In the genomic region with DNA sequence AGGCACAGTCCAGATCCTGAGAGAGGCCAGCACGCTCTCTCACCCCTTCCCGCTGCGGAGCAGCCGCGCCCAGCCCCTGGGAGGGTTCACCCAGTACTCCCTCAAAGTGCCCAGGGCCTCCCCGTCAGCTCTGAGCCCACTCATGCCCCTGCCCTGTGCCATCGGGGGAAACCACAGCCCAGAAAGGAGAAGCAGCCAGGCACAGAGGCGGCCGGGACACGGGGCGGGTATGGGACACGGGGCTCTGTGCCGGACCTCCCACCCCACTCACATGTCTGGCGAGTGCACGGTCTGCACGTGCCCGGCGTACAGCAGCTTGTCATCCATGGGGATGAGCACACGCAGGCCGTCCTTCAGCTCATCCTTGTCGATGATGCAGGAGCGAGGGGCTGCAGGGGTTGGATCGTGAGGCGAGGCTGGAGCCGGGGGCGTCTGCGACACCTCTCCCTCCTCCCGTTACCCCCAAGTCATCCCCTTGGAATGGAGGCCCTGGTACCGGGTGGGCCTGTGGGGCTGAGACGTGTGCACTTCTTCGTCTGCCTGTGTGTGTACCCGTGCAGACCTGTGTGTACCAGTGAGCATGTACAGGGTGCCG, we compare ENCODE assay signal across 26 cellular contexts. TPM values are rescaled to one million over a fixed set of nuclear protein-coding genes. Genes with fewer than 3 reads are reported as not detected.
DNase-seq lines count a peak whose midpoint lies in the region; ATAC-seq and TF ChIP-seq lines count a peak whose summit lies in the region.
"Had no signal": no experiment of that assay in that cellular context is flagged by ENCODE, and none has a peak within 500 bp of the region (broad histone marks: within the 10 kb centered on the region; RNA-seq: fewer than 3 reads in every experiment).

No MANE protein-coding gene starts in this region.

- H3K4me1 ChIP-seq in DND-41 (ENCODE audit: insufficient read depth, low read length) (no peaks in the 10 kb centered on the region), gastroesophageal sphincter (no peaks in the 10 kb centered on the region)
- H3K4me1 ChIP-seq: HAP-1, Peyer's patch had no signal

- H3K36me3 Mint-ChIP-seq in Calu3 (ENCODE audit: insufficient read depth, unreplicated experiment) (peaks cover 89% of the 10 kb centered on the region), T-helper 17 cell (ENCODE audit: low read depth) (peaks cover 3% of the 10 kb centered on the region)
- peaks cover 64 to 74% of the 10 kb centered on the region in 2 donors for H3K36me3 Mint-ChIP-seq in stimulated activated naive B cell treated with anti-CD40 and anti-IgM and Interleukin-4, amounts not matched to agents 10 μg/mL and 1 μg/mL and 100 μg/mL, for 72 hours

- H3K9ac ChIP-seq in DND-41 (ENCODE audit: low read depth, low read length): no peak overlapping the region
- H3K9ac ChIP-seq: KMS-11 had no signal

- no peaks in the 10 kb centered on the region; the same call in 1 of the 2 replicates for H4K20me1 ChIP-seq in DND-41 (ENCODE audit: insufficient read depth, low read length)

- no peaks in the 10 kb centered on the region for H3K27me3 Mint-ChIP-seq in Calu3 (ENCODE audit: unreplicated experiment)
- H3K27me3 Mint-ChIP-seq in stimulated activated naive B cell treated with anti-CD40 and anti-IgM and Interleukin-4, amounts not matched to agents 10 μg/mL and 1 μg/mL and 100 μg/mL, for 72 hours: no peaks in the 10 kb centered on the region
- no peaks in the 10 kb centered on the region for H3K27me3 Mint-ChIP-seq in T-helper 17 cell

- H3K4me3 Mint-ChIP-seq in Calu3 (ENCODE audit: low read depth, unreplicated experiment) (no peak overlapping the region), T-helper 17 cell (no peak overlapping the region)
- H3K4me3 Mint-ChIP-seq in stimulated activated naive B cell treated with anti-CD40 and anti-IgM and Interleukin-4, amounts not matched to agents 10 μg/mL and 1 μg/mL and 100 μg/mL, for 72 hours: no peak overlapping the region
- H3K4me3 Mint-ChIP-seq: CD8-positive, alpha-beta T cell; GM23338; HFFc6 had no signal

- no peak for TF ChIP-seq CTCF in Calu3 (IDR thresholded peaks at IDR 0.05; ENCODE audit: unreplicated experiment)
- no peak for TF ChIP-seq CTCF in DND-41 (IDR thresholded peaks at IDR 0.05; ENCODE audit: borderline replicate concordance, extremely low read depth, low read length, poor library complexity, severe bottlenecking)
- no peak for TF ChIP-seq CTCF in gastroesophageal sphincter (IDR thresholded peaks at IDR 0.05)

- ATAC-seq in DND-41 (ENCODE audit: insufficient read depth, low read depth): 0 out of 3 replicates have a peak, but pooled peaks have one; percentile 24
- ATAC-seq in gastroesophageal sphincter: peak; percentile 13
- ATAC-seq in stimulated activated naive B cell treated with anti-CD40 and anti-IgM and Interleukin-4, amounts not matched to agents 10 μg/mL and 1 μg/mL and 100 μg/mL, for 72 hours (replicated peaks): no peak
- no peak for ATAC-seq in T-helper 17 cell
- no peak for ATAC-seq in GM18861 (IDR thresholded peaks at IDR 0.05; ENCODE audit: unreplicated experiment)
- ATAC-seq: CD8-positive, alpha-beta T cell; GM12878; GM23338 had no signal

- H3K4me1 Mint-ChIP-seq in Calu3 (ENCODE audit: low read depth, unreplicated experiment) (peaks cover 6% of the 10 kb centered on the region), T-helper 17 cell (peaks cover 3% of the 10 kb centered on the region)
- H3K4me1 Mint-ChIP-seq in stimulated activated naive B cell treated with anti-CD40 and anti-IgM and Interleukin-4, amounts not matched to agents 10 μg/mL and 1 μg/mL and 100 μg/mL, for 72 hours: peaks cover 6% of the 10 kb centered on the region in 2 donors
- H3K4me1 Mint-ChIP-seq: GM23338 had no signal

- TF ChIP-seq POLR2A in gastroesophageal sphincter (IDR thresholded peaks at IDR 0.05): no peak

- peaks cover 14% of the 10 kb centered on the region for H3K9me3 ChIP-seq in DND-41 (ENCODE audit: insufficient read depth, low read length, severe bottlenecking)
- peaks cover 0 to 13% (median 0%) of the 10 kb centered on the region in 3 donors for H3K9me3 ChIP-seq in gastroesophageal sphincter
- H3K9me3 ChIP-seq in T-helper 17 cell (ENCODE audit: control insufficient read depth, low read length, poor library complexity, severe bottlenecking): no peaks in the 10 kb centered on the region
- H3K9me3 ChIP-seq: HAP-1 had no signal

- CTCF ChIA-PET in Calu3 (lab: Charles Lee): no interaction called here

- DNase-seq in Calu3: no peak
- no peak for DNase-seq in DND-41
- no peak for DNase-seq in stimulated activated naive B cell treated with anti-CD40 and anti-IgM and Interleukin-4, amounts not matched to agents 10 μg/mL and 1 μg/mL and 100 μg/mL, for 72 hours
- no peak for DNase-seq in T-helper 17 cell
- DNase-seq in COLO829 (ENCODE audit: low spot score): no peak
- no peak for DNase-seq in NCI-H1048 (lab: John Stamatoyannopoulos, UW)
- DNase-seq: CD8-positive, alpha-beta T cell; DMS53; HFFc6; IMR-90; MM.1S; NCI-H1092; NCI-H1417 treated with DMSO at 0.1 percent for 48 hours; NCI-H1694 treated with DMSO at 0.1 percent for 48 hours; NCI-H2081; NCI-H226; NCI-H510A; NCI-H69; Peyer's patch had no signal

- no peak overlapping the region for H3K4me2 ChIP-seq in DND-41 (ENCODE audit: insufficient read depth, low read length)
- H3K4me2 ChIP-seq: GM23338, KMS-11 had no signal

- H3K27me3 ChIP-seq in DND-41 (ENCODE audit: insufficient read depth, low read length, poor library complexity) (no peaks in the 10 kb centered on the region), gastroesophageal sphincter (no peaks in the 10 kb centered on the region)
- H3K27me3 ChIP-seq: Peyer's patch had no signal

- intact Hi-C loops in Calu3 (cut with micrococcal nuclease; ENCODE audit: unreplicated experiment): no loop called here

- no TSS peak for BruUV-seq in Calu3 (replicated peaks; lab: Mats Ljungman, UMichigan)

- H3K27ac Mint-ChIP-seq in Calu3 (ENCODE audit: unreplicated experiment) (peak overlapping the region; percentile 44), T-helper 17 cell (no peak overlapping the region)
- H3K27ac Mint-ChIP-seq in stimulated activated naive B cell treated with anti-CD40 and anti-IgM and Interleukin-4, amounts not matched to agents 10 μg/mL and 1 μg/mL and 100 μg/mL, for 72 hours: peak overlapping the region; percentile 31
- H3K27ac Mint-ChIP-seq: CD8-positive, alpha-beta T cell; GM23338; HFFc6 had no signal

- H3K36me3 ChIP-seq in DND-41 (ENCODE audit: insufficient read depth, low read length) (peaks cover 64% of the 10 kb centered on the region), gastroesophageal sphincter (peaks cover 0 to 99% of the 10 kb centered on the region in 2 donors)

- H3K9me3 Mint-ChIP-seq in Calu3 (ENCODE audit: low read depth, unreplicated experiment): peaks cover 6% of the 10 kb centered on the region
- H3K9me3 Mint-ChIP-seq in stimulated activated naive B cell treated with anti-CD40 and anti-IgM and Interleukin-4, amounts not matched to agents 10 μg/mL and 1 μg/mL and 100 μg/mL, for 72 hours: peaks cover 16 to 19% of the 10 kb centered on the region in 2 donors

- H3K79me2 ChIP-seq in DND-41 (ENCODE audit: insufficient read depth, low read length): no peaks in the 10 kb centered on the region

- no peak overlapping the region for H2AFZ ChIP-seq in DND-41 (ENCODE audit: low read depth, low read length)
- H2AFZ ChIP-seq: GM23338 had no signal

- H3K27ac ChIP-seq in DND-41 (ENCODE audit: low read length) (no peak overlapping the region), gastroesophageal sphincter (no peak overlapping the region)
- H3K27ac ChIP-seq: C4-2B, KMS-11, Peyer's patch had no signal

- no CpG with 5 or more reads among the region's 33 CpGs for WGBS in gastroesophageal sphincter (ENCODE audit: low coverage in 1 of 2), 2 donors

- TF ChIP-seq EP300 in gastroesophageal sphincter (IDR thresholded peaks at IDR 0.05): no peak

- no peak overlapping the region for H3K4me3 ChIP-seq in DND-41 (ENCODE audit: low read depth in 1 of 2, low read length in 2 of 2)
- no peak overlapping the region for H3K4me3 ChIP-seq in gastroesophageal sphincter
- H3K4me3 ChIP-seq: GM12878, GM23338, HAP-1, Peyer's patch had no signal

RNA-seq across cellular contexts. Expression of a gene that starts 38.2 kb away (rescaled TPM):
- total RNA-seq in Calu3 (2022) (1.9 and 2.5 TPM in 2 replicates), gastroesophageal sphincter (1 to 10 TPM; 1.1 to 4.7 (median 2.4) TPM), T-helper 17 cell (under 1 TPM; 0.47 to 0.55 TPM)

Comparison
In these comparisons a context has a peak if more than half of its experiments do, and no peak if none do; other contexts are left out.
1. ATAC-seq: peak in DND-41 (single experiment) and gastroesophageal sphincter (single experiment); none in stimulated activated naive B cell treated with anti-CD40 and anti-IgM and Interleukin-4, amounts not matched to agents 10 μg/mL and 1 μg/mL and 100 μg/mL, for 72 hours (0 of 2), T-helper 17 cell (single experiment) and GM18861 (single experiment).